Comparison of ENCODE assay signal across 21 cellular contexts in the genomic region with DNA sequence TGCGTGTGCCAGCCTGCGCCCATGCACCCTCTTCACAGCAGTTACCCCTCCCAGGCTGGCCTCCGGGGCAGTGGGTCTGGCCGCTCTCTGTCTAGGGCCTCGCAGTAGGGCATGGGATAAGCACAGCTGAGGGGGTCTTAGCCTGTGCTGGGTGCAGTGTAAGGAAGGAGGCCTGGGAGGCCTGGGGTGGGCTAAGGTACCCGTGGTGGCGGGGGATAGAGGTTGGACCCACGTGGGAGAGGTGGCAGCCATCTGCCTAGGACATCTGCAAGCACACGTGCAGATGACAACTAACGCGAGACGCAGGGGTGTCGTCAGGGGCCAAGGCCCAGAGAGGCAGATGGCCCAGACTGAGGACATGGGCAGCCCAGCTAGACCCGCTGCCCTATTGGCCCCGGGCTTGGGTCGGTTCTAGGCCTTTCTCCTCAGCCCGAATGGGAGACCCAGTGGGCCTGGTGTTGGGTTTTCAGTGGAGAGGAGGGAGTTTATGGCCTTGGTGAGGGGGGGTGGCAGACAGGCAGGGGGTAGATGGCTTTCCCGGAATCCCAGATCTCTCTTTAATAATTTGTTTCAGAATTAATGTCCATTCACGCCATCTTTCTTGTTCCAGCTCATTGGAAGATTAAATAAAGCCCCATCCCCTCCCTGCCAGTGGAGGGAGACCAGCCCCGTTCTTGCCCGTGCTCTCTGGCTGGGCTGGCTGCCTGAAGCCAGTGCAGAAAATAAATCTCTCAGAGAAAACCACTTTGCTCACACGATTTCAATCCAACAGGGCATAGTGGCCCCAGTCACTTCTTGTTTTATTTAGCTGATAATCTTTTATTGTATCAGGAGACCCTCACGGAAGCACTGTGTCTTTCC.
"Had no signal": no experiment of that assay in that cellular context is flagged by ENCODE, and none has a peak within 500 bp of the region (broad histone marks: within the 10 kb centered on the region; RNA-seq: fewer than 3 reads in every experiment).

No MANE protein-coding gene starts in this region.

- H3K27ac Mint-ChIP-seq: activated B cell treated with CpG ODN at 0.5 μM for 24 hours; activated CD4-positive, alpha-beta memory T cell treated with anti-CD3 and anti-CD28 coated beads for 36 hours; activated naive CD8-positive, alpha-beta T cell treated with anti-CD3 and anti-CD28 coated beads for 36 hours; activated T-helper 1 cell treated with anti-CD3 and anti-CD28 coated beads, Interleukin-12 subunit alpha, Interleukin-12 subunit beta, Interleukin-2, Interleukin-4 antibody, amounts not matched to agents 30 ng/mL and 10 ng/mL and 1 ng/mL, durations not matched to agents 14 hours and 24 hours and 36 hours had no signal

- H3K4me1 ChIP-seq: foreskin keratinocyte, psoas muscle, uterus had no signal

- DNase-seq: activated B cell treated with CpG ODN at 0.5 μM for 24 hours; activated CD4-positive, alpha-beta memory T cell treated with anti-CD3 and anti-CD28 coated beads for 36 hours; activated CD4-positive, alpha-beta T cell treated with anti-CD3 and anti-CD28 coated beads for 4 hours; activated gamma-delta T cell treated with Interleukin-2 at 50 U/mL for 16 hours; activated naive CD8-positive, alpha-beta T cell treated with anti-CD3 and anti-CD28 coated beads for 36 hours; activated T-cell treated with anti-CD3 and anti-CD28 coated beads for 4 hours; amniotic stem cell; foreskin keratinocyte; hippocampal formation; left colon; stimulated activated CD4-positive, alpha-beta T cell treated with anti-CD3 and anti-CD28 coated beads, Interleukin-4, amount 100 ng/mL, for 1 hour; T-helper 9 cell; uterus had no signal

- H3K36me3 ChIP-seq: ovary, thyroid gland, uterus had no signal

- H3K36me3 Mint-ChIP-seq: activated CD4-positive, alpha-beta memory T cell treated with anti-CD3 and anti-CD28 coated beads for 36 hours; activated naive CD8-positive, alpha-beta T cell treated with anti-CD3 and anti-CD28 coated beads for 36 hours had no signal

- H3K27me3 Mint-ChIP-seq: activated B cell treated with CpG ODN at 0.5 μM for 24 hours; activated naive CD8-positive, alpha-beta T cell treated with anti-CD3 and anti-CD28 coated beads for 36 hours had no signal

- H3K27me3 ChIP-seq: foreskin keratinocyte, ovary, thyroid gland, uterus had no signal

- H3K9me3 ChIP-seq: ovary, psoas muscle, thyroid gland, uterus had no signal

- ATAC-seq: foreskin keratinocyte, left colon, psoas muscle, sciatic nerve had no signal

- H3K4me3 ChIP-seq: coronary artery, ovary, psoas muscle, smooth muscle cell, thyroid gland, uterus had no signal

- H3K4me1 Mint-ChIP-seq: activated B cell treated with CpG ODN at 0.5 μM for 24 hours; activated naive CD8-positive, alpha-beta T cell treated with anti-CD3 and anti-CD28 coated beads for 36 hours; central memory CD8-positive, alpha-beta T cell had no signal

- H3K4me3 Mint-ChIP-seq: activated B cell treated with CpG ODN at 0.5 μM for 24 hours; activated CD4-positive, alpha-beta memory T cell treated with anti-CD3 and anti-CD28 coated beads for 36 hours; activated naive CD8-positive, alpha-beta T cell treated with anti-CD3 and anti-CD28 coated beads for 36 hours; activated T-helper 1 cell treated with anti-CD3 and anti-CD28 coated beads, Interleukin-12 subunit alpha, Interleukin-12 subunit beta, Interleukin-2, Interleukin-4 antibody, amounts not matched to agents 30 ng/mL and 10 ng/mL and 1 ng/mL, durations not matched to agents 14 hours and 24 hours and 36 hours; central memory CD8-positive, alpha-beta T cell had no signal

- H3K27ac ChIP-seq: coronary artery, foreskin keratinocyte, psoas muscle, thyroid gland, uterus had no signal

- H3K9me3 Mint-ChIP-seq: activated B cell treated with CpG ODN at 0.5 μM for 24 hours; activated CD4-positive, alpha-beta memory T cell treated with anti-CD3 and anti-CD28 coated beads for 36 hours; activated naive CD8-positive, alpha-beta T cell treated with anti-CD3 and anti-CD28 coated beads for 36 hours; activated T-helper 1 cell treated with anti-CD3 and anti-CD28 coated beads, Interleukin-12 subunit alpha, Interleukin-12 subunit beta, Interleukin-2, Interleukin-4 antibody, amounts not matched to agents 30 ng/mL and 10 ng/mL and 1 ng/mL, durations not matched to agents 14 hours and 24 hours and 36 hours; central memory CD8-positive, alpha-beta T cell had no signal
